Comparison of ENCODE assay signal across 9 cellular contexts in genomic region chr2:19361325-19361990, GRCh38. TPM values are rescaled to one million over a fixed set of nuclear protein-coding genes. Genes with fewer than 3 reads are reported as not detected.
A peak's percentile ranks its signal among the peaks of the same experiment; 100 is the strongest.
DNase-seq lines count a peak whose midpoint lies in the region; ATAC-seq and TF ChIP-seq lines count a peak whose summit lies in the region.
"Had no signal": no experiment of that assay in that cellular context is flagged by ENCODE, and none has a peak within 500 bp of the region (broad histone marks: within the 10 kb centered on the region; RNA-seq: fewer than 3 reads in every experiment).

No MANE protein-coding gene starts in this region.

- H3K4me3 Mint-ChIP-seq in Caco-2 (ENCODE audit: unreplicated experiment): peak overlapping the region; percentile 82
- peak overlapping the region; percentile 86 for H3K4me3 Mint-ChIP-seq in activated B cell treated with CpG ODN at 0.5 μM for 24 hours

- peaks cover 19% of the 10 kb centered on the region for H3K4me1 Mint-ChIP-seq in Caco-2 (ENCODE audit: low read depth, unreplicated experiment)
- H3K4me1 Mint-ChIP-seq in activated B cell treated with CpG ODN at 0.5 μM for 24 hours: peaks cover 53% of the 10 kb centered on the region

- H3K27me3 Mint-ChIP-seq in Caco-2 (ENCODE audit: insufficient read depth, unreplicated experiment): peaks cover 15% of the 10 kb centered on the region
- peaks cover 36% of the 10 kb centered on the region for H3K27me3 Mint-ChIP-seq in activated B cell treated with CpG ODN at 0.5 μM for 24 hours

- no peak overlapping the region for H3K27ac ChIP-seq in foreskin keratinocyte
- H3K27ac ChIP-seq in ovary: no peak overlapping the region
- H3K27ac ChIP-seq: SK-N-MC had no signal

- H3K36me3 ChIP-seq in Caco-2 (ENCODE audit: control insufficient read depth, insufficient read depth, low read length): no peaks in the 10 kb centered on the region
- no peaks in the 10 kb centered on the region for H3K36me3 ChIP-seq in ovary

- TF ChIP-seq CTCF in Caco-2 (IDR thresholded peaks at IDR 0.05; ENCODE audit: insufficient read depth in 1 of 2, low read depth in 1 of 2, low read length in 1 of 2, severe bottlenecking in 1 of 2, unreplicated experiment in 1 of 2) (no peak), activated B cell treated with CpG ODN at 0.5 μM for 24 hours (IDR thresholded peaks at IDR 0.05) (no peak), foreskin keratinocyte (conservative IDR thresholded peaks at IDR 0.05) (no peak), ovary (IDR thresholded peaks at IDR 0.05) (no peak)

- H3K36me3 Mint-ChIP-seq in Caco-2 (ENCODE audit: insufficient read depth, unreplicated experiment): no peaks in the 10 kb centered on the region
- peaks cover 6% of the 10 kb centered on the region for H3K36me3 Mint-ChIP-seq in activated B cell treated with CpG ODN at 0.5 μM for 24 hours (ENCODE audit: low read depth)

- no peaks in the 10 kb centered on the region for H3K9me3 Mint-ChIP-seq in Caco-2 (ENCODE audit: unreplicated experiment)
- H3K9me3 Mint-ChIP-seq in activated B cell treated with CpG ODN at 0.5 μM for 24 hours: no peaks in the 10 kb centered on the region

- DNase-seq in Caco-2 (no peak), activated B cell treated with CpG ODN at 0.5 μM for 24 hours (no peak), foreskin keratinocyte (no peak), ovary (peak in 3 of 5 donors; percentile 18 to 49 (median 40)), RPMI8226 (no peak), NCI-H2171 (lab: John Stamatoyannopoulos, UW) (no peak), KG1 (lab: John Stamatoyannopoulos, UW) (no peak), erythroblast (lab: John Stamatoyannopoulos, UW) (no peak)

- no peaks in the 10 kb centered on the region for H3K9me3 ChIP-seq in Caco-2
- H3K9me3 ChIP-seq in ovary: no peaks in the 10 kb centered on the region

- H3K27ac Mint-ChIP-seq in Caco-2 (ENCODE audit: unreplicated experiment): no peak overlapping the region
- H3K27ac Mint-ChIP-seq in activated B cell treated with CpG ODN at 0.5 μM for 24 hours: peak overlapping the region; percentile 64

- POLR2A ChIA-PET in Caco-2 (lab: Charles Lee): no interaction called here
- POLR2A ChIA-PET in activated B cell treated with CpG ODN at 0.5 μM for 24 hours (lab: Charles Lee): interaction anchor here (2.9 kb wide), 1 partner anchor 13 kb away, joined by 15 read pairs; no protein-coding TSS in a partner anchor

- 54 to 77% (median 57%) methylated on average over 49 to 51 of the region's 51 CpGs for WGBS in ovary, 3 donors

- TF ChIP-seq POLR2A in ovary (IDR thresholded peaks at IDR 0.05) (no peak), erythroblast (IDR thresholded peaks at IDR 0.05; ENCODE audit: low read length) (no peak)

- no peak overlapping the region for H3K4me3 ChIP-seq in Caco-2 (ENCODE audit: low read depth, low read length)
- peak overlapping the region; percentile 50 for H3K4me3 ChIP-seq in ovary

- ATAC-seq in activated B cell treated with CpG ODN at 0.5 μM for 24 hours (ENCODE audit: low read depth): peak; percentile 21
- peak; percentile 6 for ATAC-seq in foreskin keratinocyte

- H3K4me1 ChIP-seq in Caco-2 (no peaks in the 10 kb centered on the region; the same call in 1 of the 2 replicates), foreskin keratinocyte (no peaks in the 10 kb centered on the region), ovary (ENCODE audit: insufficient read depth) (peaks cover 4% of the 10 kb centered on the region)

- intact Hi-C loops in Caco-2 (cut with micrococcal nuclease; ENCODE audit: unreplicated experiment): loop anchor here (5.0 kb wide), 2 partner anchors 924 to 974 kb away; no protein-coding TSS in a partner anchor
- intact Hi-C loops in activated B cell treated with CpG ODN at 0.5 μM for 24 hours (cut with micrococcal nuclease): loop anchor here (5.0 to 10.0 kb wide), 4 partner anchors 501 to 1306 kb away; partner anchors contain the start of genes GDF7 and RHOB
- intact Hi-C loops in ovary (cut with DNase I): loop anchor here (5.0 to 10.0 kb wide), 6 partner anchors 501 to 839 kb away; no protein-coding TSS in a partner anchor

- TF ChIP-seq EP300 in ovary (IDR thresholded peaks at IDR 0.05): no peak

- no TSS peak for BruUV-seq in Caco-2 (replicated peaks; lab: Mats Ljungman, UMichigan)

- CTCF ChIA-PET in Caco-2 (lab: Charles Lee): no interaction called here
- CTCF ChIA-PET in activated B cell treated with CpG ODN at 0.5 μM for 24 hours (lab: Charles Lee): interaction anchor here (1.8 kb wide), 1 partner anchor 840 kb away, joined by 10 read pairs; no protein-coding TSS in a partner anchor

- H3K27me3 ChIP-seq in Caco-2 (replicated peaks; ENCODE audit: control insufficient read depth, insufficient read depth, low read length) (no peaks in the 10 kb centered on the region), foreskin keratinocyte (peaks cover 96% of the 10 kb centered on the region), ovary (no peaks in the 10 kb centered on the region)

RNA-seq across cellular contexts. Expression of gene OSR1, which starts 3.0 kb away (rescaled TPM):
- total RNA-seq in Caco-2 (2022): 3.0 and 3.2 TPM in 2 replicates
- total RNA-seq in activated B cell treated with CpG ODN at 0.5 μM for 24 hours: not detected in 2 replicates
- total RNA-seq in foreskin keratinocyte: 0.14 and 0.18 TPM in 2 replicates
- 0.09 and 0.18 TPM in 2 replicates for polyA plus RNA-seq in foreskin keratinocyte
- total RNA-seq in ovary: 10 to 100 TPM in 1 of 7 donors, 1 to 10 TPM in 6; 2.5 to 11.5 (median 5.6) TPM
- 1 to 10 TPM; 3.9 to 4.9 TPM for polyA plus RNA-seq in ovary

Comparison
In these comparisons a context has a peak if more than half of its experiments do, and no peak if none do; other contexts are left out.
1. DNase-seq: peak in ovary (3 of 5); none in Caco-2 (0 of 2), activated B cell treated with CpG ODN at 0.5 μM for 24 hours (single experiment), foreskin keratinocyte (0 of 2), RPMI8226 (single experiment), NCI-H2171 (single experiment), KG1 (single experiment) and erythroblast (0 of 2).